ENCODE assay signal across 13 cellular contexts in genomic region chr12:95717336-95717928, GRCh38.
"Had no signal": no experiment of that assay in that cellular context is flagged by ENCODE, and none has a peak within 500 bp of the region (broad histone marks: within the 10 kb centered on the region; RNA-seq: fewer than 3 reads in every experiment).

No MANE protein-coding gene starts in this region.

- H3K4me3 ChIP-seq: dorsolateral prefrontal cortex, hepatocyte, upper lobe of left lung had no signal

- H3K27me3 Mint-ChIP-seq: activated T-helper 17 cell treated with anti-CD3 and anti-CD28 coated beads, Interleukin-2, amount 50 U/mL, for 72 hours had no signal

- H3K27ac Mint-ChIP-seq: activated B cell treated with CpG ODN at 0.5 μM for 24 hours; activated CD4-positive, alpha-beta T cell treated with anti-CD3 and anti-CD28 coated beads, Interleukin-2, amount 10 ng/mL, durations not matched to agents 7 days and 5 days; activated naive CD4-positive, alpha-beta T cell treated with anti-CD3 and anti-CD28 coated beads for 36 hours; activated naive CD8-positive, alpha-beta T cell treated with anti-CD3 and anti-CD28 coated beads, Interleukin-2, amount 50 U/mL, for 24 hours; activated T-helper 17 cell treated with anti-CD3 and anti-CD28 coated beads, Interleukin-2, amount 50 U/mL, for 72 hours; stimulated activated naive CD8-positive, alpha-beta T cell treated with anti-CD3 and anti-CD28 coated beads, Interleukin-15, Interleukin-2, amounts not matched to agents 100 ng/mL and 50 ng/mL, for 24 hours had no signal

- H3K4me2 ChIP-seq: hepatocyte had no signal

- H3K4me3 Mint-ChIP-seq: activated B cell treated with CpG ODN at 0.5 μM for 24 hours; activated CD4-positive, alpha-beta T cell treated with anti-CD3 and anti-CD28 coated beads, Interleukin-2, amount 10 ng/mL, durations not matched to agents 7 days and 5 days; activated naive CD4-positive, alpha-beta T cell treated with anti-CD3 and anti-CD28 coated beads for 36 hours; activated naive CD8-positive, alpha-beta T cell treated with anti-CD3 and anti-CD28 coated beads, Interleukin-2, amount 50 U/mL, for 24 hours; activated T-helper 17 cell treated with anti-CD3 and anti-CD28 coated beads, Interleukin-2, amount 50 U/mL, for 72 hours; stimulated activated naive CD8-positive, alpha-beta T cell treated with anti-CD3 and anti-CD28 coated beads, Interleukin-15, Interleukin-2, amounts not matched to agents 100 ng/mL and 50 ng/mL, for 24 hours had no signal

- DNase-seq: activated B cell treated with CpG ODN at 0.5 μM for 24 hours; activated CD4-positive, alpha-beta T cell treated with anti-CD3 and anti-CD28 coated beads, Interleukin-2, amount 10 ng/mL, durations not matched to agents 7 days and 5 days; activated naive CD4-positive, alpha-beta T cell treated with anti-CD3 and anti-CD28 coated beads for 36 hours; activated naive CD8-positive, alpha-beta T cell treated with anti-CD3 and anti-CD28 coated beads, Interleukin-2, amount 50 U/mL, for 24 hours; aorta; dorsolateral prefrontal cortex; T-helper 2 cell; upper lobe of left lung had no signal

- H3K79me2 ChIP-seq: hepatocyte had no signal

- H3K9me3 Mint-ChIP-seq: activated B cell treated with CpG ODN at 0.5 μM for 24 hours; activated CD4-positive, alpha-beta T cell treated with anti-CD3 and anti-CD28 coated beads, Interleukin-2, amount 10 ng/mL, durations not matched to agents 7 days and 5 days; activated naive CD4-positive, alpha-beta T cell treated with anti-CD3 and anti-CD28 coated beads for 36 hours; activated naive CD8-positive, alpha-beta T cell treated with anti-CD3 and anti-CD28 coated beads, Interleukin-2, amount 50 U/mL, for 24 hours; activated T-helper 17 cell treated with anti-CD3 and anti-CD28 coated beads, Interleukin-2, amount 50 U/mL, for 72 hours; stimulated activated naive CD8-positive, alpha-beta T cell treated with anti-CD3 and anti-CD28 coated beads, Interleukin-15, Interleukin-2, amounts not matched to agents 100 ng/mL and 50 ng/mL, for 24 hours had no signal

- H3K27me3 ChIP-seq: dorsolateral prefrontal cortex, hepatocyte, upper lobe of left lung had no signal

- H3K9me3 ChIP-seq: upper lobe of left lung had no signal

- H2AFZ ChIP-seq: hepatocyte had no signal

- H3K4me1 Mint-ChIP-seq: activated B cell treated with CpG ODN at 0.5 μM for 24 hours; activated CD4-positive, alpha-beta T cell treated with anti-CD3 and anti-CD28 coated beads, Interleukin-2, amount 10 ng/mL, durations not matched to agents 7 days and 5 days; activated naive CD8-positive, alpha-beta T cell treated with anti-CD3 and anti-CD28 coated beads, Interleukin-2, amount 50 U/mL, for 24 hours; activated T-helper 17 cell treated with anti-CD3 and anti-CD28 coated beads, Interleukin-2, amount 50 U/mL, for 72 hours had no signal

- ATAC-seq: activated naive CD8-positive, alpha-beta T cell treated with anti-CD3 and anti-CD28 coated beads, Interleukin-2, amount 50 U/mL, for 24 hours; activated T-helper 17 cell treated with anti-CD3 and anti-CD28 coated beads, Interleukin-2, amount 50 U/mL, for 72 hours; esophagus mucosa; sciatic nerve had no signal

- H3K27ac ChIP-seq: hepatocyte had no signal
